Comparison of ENCODE assay signal across 8 cellular contexts in genomic region chr12:65279387-65280112, GRCh38. TPM values are rescaled to one million over a fixed set of nuclear protein-coding genes. Genes with fewer than 3 reads are reported as not detected.
DNase-seq lines count a peak whose midpoint lies in the region; ATAC-seq and TF ChIP-seq lines count a peak whose summit lies in the region.

No MANE protein-coding gene starts in this region.

- DNase-seq in cardiac septum (ENCODE audit: low spot score) (peak; percentile 78), Right ventricle myocardium inferior (ENCODE audit: missing footprints) (no peak), activated B cell treated with CpG ODN at 0.5 μM for 24 hours (no peak), NOMO-1 treated with dmso at 0.1 percent for 144 hours (lab: John Stamatoyannopoulos, UW; ENCODE audit: unreplicated experiment) (no peak)

- no peak for ATAC-seq in Right ventricle myocardium inferior
- ATAC-seq in activated B cell treated with CpG ODN at 0.5 μM for 24 hours (ENCODE audit: low read depth): no peak
- no peak for ATAC-seq in HG03460 (IDR thresholded peaks at IDR 0.05; ENCODE audit: unreplicated experiment)
- ATAC-seq in HG02610 (IDR thresholded peaks at IDR 0.05; ENCODE audit: unreplicated experiment): no peak

- H3K27ac Mint-ChIP-seq in activated B cell treated with CpG ODN at 0.5 μM for 24 hours: no peak overlapping the region

- no peaks in the 10 kb centered on the region for H3K9me3 ChIP-seq in stomach smooth muscle (ENCODE audit: control insufficient read depth in 2 of 2, low read length in 2 of 2)

- H3K4me3 ChIP-seq in iPS-11a (ENCODE audit: low read depth, low read length): peak overlapping the region; percentile 84
- H3K4me3 ChIP-seq in stomach smooth muscle (ENCODE audit: low read length in 2 of 2): peak overlapping the region; percentile 87 to 92

- POLR2A ChIA-PET in activated B cell treated with CpG ODN at 0.5 μM for 24 hours (lab: Charles Lee): no interaction called here

- peaks cover 10% of the 10 kb centered on the region for H3K4me1 ChIP-seq in stomach smooth muscle (ENCODE audit: control insufficient read depth, insufficient read depth, low read length)

- H3K9ac ChIP-seq in stomach smooth muscle (ENCODE audit: low read length in 2 of 2): peak overlapping the region; percentile 96 to 97

- H3K9me3 Mint-ChIP-seq in activated B cell treated with CpG ODN at 0.5 μM for 24 hours: no peaks in the 10 kb centered on the region

- H3K36me3 Mint-ChIP-seq in activated B cell treated with CpG ODN at 0.5 μM for 24 hours (ENCODE audit: low read depth): no peaks in the 10 kb centered on the region

- H3K4me1 Mint-ChIP-seq in activated B cell treated with CpG ODN at 0.5 μM for 24 hours: peaks cover 12% of the 10 kb centered on the region

- no peak for TF ChIP-seq CTCF in activated B cell treated with CpG ODN at 0.5 μM for 24 hours (IDR thresholded peaks at IDR 0.05)

- CTCF ChIA-PET in activated B cell treated with CpG ODN at 0.5 μM for 24 hours (lab: Charles Lee): no interaction called here

- peaks cover 40% of the 10 kb centered on the region for H3K27me3 Mint-ChIP-seq in activated B cell treated with CpG ODN at 0.5 μM for 24 hours

- peak overlapping the region; percentile 76 for H3K4me3 Mint-ChIP-seq in activated B cell treated with CpG ODN at 0.5 μM for 24 hours

- H3K27ac ChIP-seq in stomach smooth muscle (ENCODE audit: low read length): peak overlapping the region; percentile 97

- no peaks in the 10 kb centered on the region for H3K27me3 ChIP-seq in stomach smooth muscle (ENCODE audit: control insufficient read depth in 1 of 2, insufficient read depth in 2 of 2, low read length in 2 of 2)

- intact Hi-C loops in cardiac septum (cut with DNase I) (loop anchor here (2.0 to 5.0 kb wide), 2 partner anchors 27 to 107 kb away; no protein-coding TSS in a partner anchor), Right ventricle myocardium inferior (cut with DNase I) (no loop called here), activated B cell treated with CpG ODN at 0.5 μM for 24 hours (cut with micrococcal nuclease) (no loop called here)

- peaks cover 0 to under 1% of the 10 kb centered on the region in 2 donors for H3K36me3 ChIP-seq in stomach smooth muscle (ENCODE audit: control insufficient read depth in 2 of 2, insufficient read depth in 2 of 2, low read length in 2 of 2)

RNA-seq across cellular contexts. Expression of gene MSRB3, which starts 1.1 kb away (rescaled TPM):
- 166 TPM for total RNA-seq in cardiac septum
- 148 TPM for total RNA-seq in Right ventricle myocardium inferior
- total RNA-seq in activated B cell treated with CpG ODN at 0.5 μM for 24 hours: not detected in 2 replicates

Comparison
In these comparisons a context has a peak if more than half of its experiments do, and no peak if none do; other contexts are left out.
1. RNA of gene MSRB3, which starts 1.1 kb away (total RNA-seq): 166 TPM in cardiac septum (single experiment) and 148 TPM in Right ventricle myocardium inferior (single experiment); not detected in activated B cell treated with CpG ODN at 0.5 μM for 24 hours; every median in the first group is over 100 times any median in the second.